1 cellular context compared by ENCODE assay signal in the genomic region with DNA sequence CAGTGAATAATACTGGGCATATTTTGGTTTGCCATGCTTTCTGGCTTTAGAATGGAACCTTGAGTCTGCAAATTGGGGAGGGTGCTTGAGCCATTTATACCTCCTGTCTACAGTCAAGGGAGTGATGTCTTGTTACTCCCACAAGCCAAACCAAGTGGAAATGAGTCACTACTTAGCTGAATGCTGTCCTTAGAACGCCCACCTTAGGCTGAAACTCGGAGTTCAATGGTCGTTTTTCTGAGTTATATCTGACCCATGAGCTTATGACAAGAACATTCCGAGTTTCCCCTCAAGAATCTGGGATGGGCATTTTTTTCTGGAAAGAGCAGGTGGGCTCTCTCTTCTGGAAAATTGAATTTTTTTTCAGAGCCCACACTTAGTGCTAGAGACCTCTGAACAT.
TF ChIP-seq lines count a peak whose summit lies in the region.

No MANE protein-coding gene starts in this region.

TF ChIP-seq in WTC11, 78 proteins besides CTCF, POLR2A, EP300 and RAD21 (continued from another document):
- TF ChIP-seq, protein P1, sequence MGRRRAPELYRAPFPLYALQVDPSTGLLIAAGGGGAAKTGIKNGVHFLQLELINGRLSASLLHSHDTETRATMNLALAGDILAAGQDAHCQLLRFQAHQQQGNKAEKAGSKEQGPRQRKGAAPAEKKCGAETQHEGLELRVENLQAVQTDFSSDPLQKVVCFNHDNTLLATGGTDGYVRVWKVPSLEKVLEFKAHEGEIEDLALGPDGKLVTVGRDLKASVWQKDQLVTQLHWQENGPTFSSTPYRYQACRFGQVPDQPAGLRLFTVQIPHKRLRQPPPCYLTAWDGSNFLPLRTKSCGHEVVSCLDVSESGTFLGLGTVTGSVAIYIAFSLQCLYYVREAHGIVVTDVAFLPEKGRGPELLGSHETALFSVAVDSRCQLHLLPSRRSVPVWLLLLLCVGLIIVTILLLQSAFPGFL (CRISPR knock-in tag; IDR thresholded peaks at IDR 0.05; ENCODE audit: borderline replicate concordance), result no peak
- TF ChIP-seq GABPB1 (CRISPR knock-in tag; IDR thresholded peaks at IDR 0.05) (no peak), ETV6 (CRISPR knock-in tag; IDR thresholded peaks at IDR 0.05) (no peak), FOXJ3 (CRISPR knock-in tag; IDR thresholded peaks at IDR 0.05; ENCODE audit: borderline replicate concordance) (no peak), ZNF121 (CRISPR knock-in tag; IDR thresholded peaks at IDR 0.05) (no peak), ATF1 (CRISPR knock-in tag; IDR thresholded peaks at IDR 0.05) (no peak), ZNF416 (CRISPR knock-in tag; IDR thresholded peaks at IDR 0.05) (no peak), ZNF317 (CRISPR knock-in tag; IDR thresholded peaks at IDR 0.05; ENCODE audit: borderline replicate concordance, low read depth) (no peak)
- TF ChIP-seq, protein P2, sequence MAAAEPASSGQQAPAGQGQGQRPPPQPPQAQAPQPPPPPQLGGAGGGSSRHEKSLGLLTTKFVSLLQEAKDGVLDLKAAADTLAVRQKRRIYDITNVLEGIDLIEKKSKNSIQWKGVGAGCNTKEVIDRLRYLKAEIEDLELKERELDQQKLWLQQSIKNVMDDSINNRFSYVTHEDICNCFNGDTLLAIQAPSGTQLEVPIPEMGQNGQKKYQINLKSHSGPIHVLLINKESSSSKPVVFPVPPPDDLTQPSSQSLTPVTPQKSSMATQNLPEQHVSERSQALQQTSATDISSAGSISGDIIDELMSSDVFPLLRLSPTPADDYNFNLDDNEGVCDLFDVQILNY (CRISPR knock-in tag; IDR thresholded peaks at IDR 0.05), result no peak
- TF ChIP-seq, protein P3, sequence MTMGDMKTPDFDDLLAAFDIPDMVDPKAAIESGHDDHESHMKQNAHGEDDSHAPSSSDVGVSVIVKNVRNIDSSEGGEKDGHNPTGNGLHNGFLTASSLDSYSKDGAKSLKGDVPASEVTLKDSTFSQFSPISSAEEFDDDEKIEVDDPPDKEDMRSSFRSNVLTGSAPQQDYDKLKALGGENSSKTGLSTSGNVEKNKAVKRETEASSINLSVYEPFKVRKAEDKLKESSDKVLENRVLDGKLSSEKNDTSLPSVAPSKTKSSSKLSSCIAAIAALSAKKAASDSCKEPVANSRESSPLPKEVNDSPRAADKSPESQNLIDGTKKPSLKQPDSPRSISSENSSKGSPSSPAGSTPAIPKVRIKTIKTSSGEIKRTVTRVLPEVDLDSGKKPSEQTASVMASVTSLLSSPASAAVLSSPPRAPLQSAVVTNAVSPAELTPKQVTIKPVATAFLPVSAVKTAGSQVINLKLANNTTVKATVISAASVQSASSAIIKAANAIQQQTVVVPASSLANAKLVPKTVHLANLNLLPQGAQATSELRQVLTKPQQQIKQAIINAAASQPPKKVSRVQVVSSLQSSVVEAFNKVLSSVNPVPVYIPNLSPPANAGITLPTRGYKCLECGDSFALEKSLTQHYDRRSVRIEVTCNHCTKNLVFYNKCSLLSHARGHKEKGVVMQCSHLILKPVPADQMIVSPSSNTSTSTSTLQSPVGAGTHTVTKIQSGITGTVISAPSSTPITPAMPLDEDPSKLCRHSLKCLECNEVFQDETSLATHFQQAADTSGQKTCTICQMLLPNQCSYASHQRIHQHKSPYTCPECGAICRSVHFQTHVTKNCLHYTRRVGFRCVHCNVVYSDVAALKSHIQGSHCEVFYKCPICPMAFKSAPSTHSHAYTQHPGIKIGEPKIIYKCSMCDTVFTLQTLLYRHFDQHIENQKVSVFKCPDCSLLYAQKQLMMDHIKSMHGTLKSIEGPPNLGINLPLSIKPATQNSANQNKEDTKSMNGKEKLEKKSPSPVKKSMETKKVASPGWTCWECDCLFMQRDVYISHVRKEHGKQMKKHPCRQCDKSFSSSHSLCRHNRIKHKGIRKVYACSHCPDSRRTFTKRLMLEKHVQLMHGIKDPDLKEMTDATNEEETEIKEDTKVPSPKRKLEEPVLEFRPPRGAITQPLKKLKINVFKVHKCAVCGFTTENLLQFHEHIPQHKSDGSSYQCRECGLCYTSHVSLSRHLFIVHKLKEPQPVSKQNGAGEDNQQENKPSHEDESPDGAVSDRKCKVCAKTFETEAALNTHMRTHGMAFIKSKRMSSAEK (CRISPR knock-in tag; IDR thresholded peaks at IDR 0.05; ENCODE audit: borderline replicate concordance), result no peak
